Comparison of ENCODE assay signal across 7 cellular contexts in the genomic region with DNA sequence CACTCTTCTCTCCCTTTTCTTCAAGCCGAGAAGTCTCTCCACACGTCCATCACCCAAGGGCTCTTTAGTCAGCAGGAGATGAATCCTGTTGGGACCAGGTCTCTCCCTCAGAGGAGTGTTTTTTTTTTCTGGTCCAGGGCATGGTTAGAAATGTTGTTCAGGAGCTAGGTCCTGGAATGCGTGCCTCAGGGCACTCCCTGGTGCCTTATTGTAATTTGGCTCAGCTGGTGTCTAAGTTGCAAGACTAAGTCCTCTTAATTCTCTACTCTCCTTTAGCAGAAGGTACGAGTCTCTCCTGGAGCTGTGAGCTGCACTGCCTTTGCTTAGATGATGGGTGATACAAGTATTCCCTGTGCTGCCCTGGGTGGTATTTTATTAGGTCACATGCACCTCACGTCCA.
"Had no signal": no experiment of that assay in that cellular context is flagged by ENCODE, and none has a peak within 500 bp of the region (broad histone marks: within the 10 kb centered on the region; RNA-seq: fewer than 3 reads in every experiment).

No MANE protein-coding gene starts in this region.

- ATAC-seq: GM12878 had no signal

- DNase-seq: GDM1, GF-D8 had no signal

- FAIRE-seq: G401.6, GM12878, GM12892, GM18507, GM19239 had no signal

- H3K4me3 ChIP-seq: GM12878 had no signal
